11 cellular contexts compared by ENCODE assay signal in genomic region chr12:120444676-120445075, GRCh38. TPM values are rescaled to one million over a fixed set of nuclear protein-coding genes. Genes with fewer than 3 reads are reported as not detected.
A peak's percentile ranks its signal among the peaks of the same experiment; 100 is the strongest.
DNase-seq lines count a peak whose midpoint lies in the region; ATAC-seq, FAIRE-seq and TF ChIP-seq lines count a peak whose summit lies in the region.
"Had no signal": no experiment of that assay in that cellular context is flagged by ENCODE, and none has a peak within 500 bp of the region (broad histone marks: within the 10 kb centered on the region; RNA-seq: fewer than 3 reads in every experiment).

No MANE protein-coding gene starts in this region.

- no peak for FAIRE-seq in H54 (lab: Jason Lieb, UNC)
- FAIRE-seq: D721Med, RCC 7860 had no signal

- H3K27me3 Mint-ChIP-seq in GM23338 (ENCODE audit: insufficient read depth, low read depth, poor library complexity) (peaks cover 16% of the 10 kb centered on the region), memory B cell (no peaks in the 10 kb centered on the region)
- H3K27me3 Mint-ChIP-seq in activated CD4-positive, alpha-beta memory T cell treated with anti-CD3 and anti-CD28 coated beads, Interleukin-2, amount 10 ng/mL, durations not matched to agents 7 days and 5 days: no peaks in the 10 kb centered on the region

- POLR2A ChIA-PET in activated CD4-positive, alpha-beta memory T cell treated with anti-CD3 and anti-CD28 coated beads, Interleukin-2, amount 10 ng/mL, durations not matched to agents 7 days and 5 days (lab: Charles Lee): interaction anchor here (0.7 to 1.3 kb wide), 2 partner anchors 51 to 136 kb away, joined by 3 to 4 read pairs; partner anchors contain the start of gene DYNLL1

- H3K9me3 ChIP-seq in BLaER1 treated with 17β-estradiol and CSF1 and Interleukin-3, amounts not matched to agents 10 nM and 100 nM (replicated peaks in 1 of 11): no peaks in the 10 kb centered on the region

- H4K20me1 ChIP-seq in BLaER1 treated with 17β-estradiol and CSF1 and Interleukin-3, amounts not matched to agents 10 nM and 100 nM: peaks cover 11 to 84% (median 68%) of the 10 kb centered on the region in 11 experiments; a peak in 21 of 22 replicates
- H4K20me1 ChIP-seq in GM23338 (replicated peaks; ENCODE audit: insufficient read depth): peaks cover 33% of the 10 kb centered on the region

- H3K36me3 ChIP-seq in BLaER1 treated with 17β-estradiol and CSF1 and Interleukin-3, amounts not matched to agents 10 nM and 100 nM: peaks cover 53 to 75% (median 67%) of the 10 kb centered on the region in 11 experiments
- peaks cover 33% of the 10 kb centered on the region for H3K36me3 ChIP-seq in GM23338 (ENCODE audit: insufficient read depth)

- CTCF ChIA-PET in activated CD4-positive, alpha-beta memory T cell treated with anti-CD3 and anti-CD28 coated beads, Interleukin-2, amount 10 ng/mL, durations not matched to agents 7 days and 5 days (lab: Charles Lee): interaction anchor here (1.7 kb wide), 1 partner anchor 15 kb away, joined by 4 read pairs; no protein-coding TSS in a partner anchor

- ATAC-seq in GM23338 (no peak), memory B cell (ENCODE audit: low read depth) (no peak), GM21423 (IDR thresholded peaks at IDR 0.05; ENCODE audit: unreplicated experiment) (no peak)

- H3K27me3 ChIP-seq in BLaER1 treated with 17β-estradiol and CSF1 and Interleukin-3, amounts not matched to agents 10 nM and 100 nM: no peaks in the 10 kb centered on the region
- H3K27me3 ChIP-seq in GM23338 (ENCODE audit: insufficient read depth): no peaks in the 10 kb centered on the region

- TF ChIP-seq CTCF in GM23338 (conservative IDR thresholded peaks at IDR 0.05; ENCODE audit: low read depth in 2 of 2): no peak

- peak overlapping the region; percentile 72 to 99 (median 91) for H3K4me2 ChIP-seq in BLaER1 treated with 17β-estradiol and CSF1 and Interleukin-3, amounts not matched to agents 10 nM and 100 nM
- peak overlapping the region; percentile 84 for H3K4me2 ChIP-seq in GM23338

- H3K27ac Mint-ChIP-seq in GM23338 (no peak overlapping the region), memory B cell (peak overlapping the region; percentile 38)
- peak overlapping the region; percentile 85 for H3K27ac Mint-ChIP-seq in activated CD4-positive, alpha-beta memory T cell treated with anti-CD3 and anti-CD28 coated beads, Interleukin-2, amount 10 ng/mL, durations not matched to agents 7 days and 5 days

- peaks cover 73% of the 10 kb centered on the region for H3K36me3 Mint-ChIP-seq in GM23338 (ENCODE audit: low read depth)
- peaks cover 51% of the 10 kb centered on the region for H3K36me3 Mint-ChIP-seq in activated CD4-positive, alpha-beta memory T cell treated with anti-CD3 and anti-CD28 coated beads, Interleukin-2, amount 10 ng/mL, durations not matched to agents 7 days and 5 days (ENCODE audit: low read depth)
- peaks cover 7% of the 10 kb centered on the region for H3K36me3 Mint-ChIP-seq in memory B cell

- H3K4me1 Mint-ChIP-seq in GM23338 (peaks cover 17% of the 10 kb centered on the region), memory B cell (peaks cover 21% of the 10 kb centered on the region)
- peaks cover 52% of the 10 kb centered on the region for H3K4me1 Mint-ChIP-seq in activated CD4-positive, alpha-beta memory T cell treated with anti-CD3 and anti-CD28 coated beads, Interleukin-2, amount 10 ng/mL, durations not matched to agents 7 days and 5 days

- peak overlapping the region in 7 of 11 experiments; percentile 27 to 89 (median 85); a peak in 6 of 22 replicates for H3K27ac ChIP-seq in BLaER1 treated with 17β-estradiol and CSF1 and Interleukin-3, amounts not matched to agents 10 nM and 100 nM
- no peak overlapping the region for H3K27ac ChIP-seq in GM23338 (ENCODE audit: low read depth)

- H3K79me2 ChIP-seq in GM23338 (replicated peaks; ENCODE audit: insufficient read depth): peaks cover 84% of the 10 kb centered on the region

- H3K9me2 ChIP-seq in GM23338 (ENCODE audit: insufficient read depth): no peaks in the 10 kb centered on the region

- H3K9me3 Mint-ChIP-seq in GM23338 (no peaks in the 10 kb centered on the region), memory B cell (no peaks in the 10 kb centered on the region)
- no peaks in the 10 kb centered on the region for H3K9me3 Mint-ChIP-seq in activated CD4-positive, alpha-beta memory T cell treated with anti-CD3 and anti-CD28 coated beads, Interleukin-2, amount 10 ng/mL, durations not matched to agents 7 days and 5 days

- H2AFZ ChIP-seq in GM23338: no peak overlapping the region

- TF ChIP-seq POLR2A in H54 (IDR thresholded peaks at IDR 0.05; ENCODE audit: low read depth, low read length): no peak

- H3K4me3 ChIP-seq in BLaER1 treated with 17β-estradiol and CSF1 and Interleukin-3, amounts not matched to agents 10 nM and 100 nM: peak overlapping the region in 9 of 10 experiments; percentile 78 to 99 (median 95); a peak in 17 of 20 replicates
- peak overlapping the region; percentile 97 for H3K4me3 ChIP-seq in GM23338

- DNase-seq in GM23338 (ENCODE audit: low spot score) (no peak), memory B cell (ENCODE audit: low spot score in 2 of 2) (no peak), H54 (ENCODE audit: insufficient read length, low spot score) (no peak), D341Med (ENCODE audit: low spot score) (no peak), NCI-H2227 treated with DMSO at 0.1 percent for 48 hours (lab: John Stamatoyannopoulos, UW) (no peak)
- DNase-seq in activated CD4-positive, alpha-beta memory T cell treated with anti-CD3 and anti-CD28 coated beads, Interleukin-2, amount 10 ng/mL, durations not matched to agents 7 days and 5 days: no peak
- DNase-seq: NCI-H187 had no signal

- peak overlapping the region in 10 of 11 experiments; percentile 87 to 92 (median 90); a peak in 19 of 22 replicates for H3K9ac ChIP-seq in BLaER1 treated with 17β-estradiol and CSF1 and Interleukin-3, amounts not matched to agents 10 nM and 100 nM

- H3K4me3 Mint-ChIP-seq in GM23338 (peak overlapping the region; percentile 99), memory B cell (peak overlapping the region; percentile 93)
- H3K4me3 Mint-ChIP-seq in activated CD4-positive, alpha-beta memory T cell treated with anti-CD3 and anti-CD28 coated beads, Interleukin-2, amount 10 ng/mL, durations not matched to agents 7 days and 5 days: peak overlapping the region; percentile 87

- peaks cover 33 to 54% (median 44%) of the 10 kb centered on the region in 10 experiments for H3K4me1 ChIP-seq in BLaER1 treated with 17β-estradiol and CSF1 and Interleukin-3, amounts not matched to agents 10 nM and 100 nM
- peaks cover 20% of the 10 kb centered on the region for H3K4me1 ChIP-seq in GM23338 (ENCODE audit: insufficient read depth)

- H3F3A ChIP-seq in GM23338 (replicated peaks; ENCODE audit: low read depth): peaks cover 33% of the 10 kb centered on the region

TF ChIP-seq in GM23338, 12 proteins besides CTCF, POLR2A, EP300 and RAD21 (continues in another document):
- TF ChIP-seq EZH2phosphoT487 (IDR thresholded peaks at IDR 0.05; ENCODE audit: unreplicated experiment) (no peak), ZNF331 (CRISPR knock-in tag; IDR thresholded peaks at IDR 0.05; ENCODE audit: low read depth) (no peak)

RNA-seq across cellular contexts. Expression of gene TRIAP1, which starts 1.5 kb away (rescaled TPM):
- total RNA-seq in GM23338 (2014; rRNA removed; shearing (Covaris generic)): 53.4 and 61.8 TPM in 2 replicates
- polyA plus RNA-seq in GM23338 (2016; fragmentation: Nextera tagmentation; extraction: Ambion mirVana): 94.0 and 94.2 TPM in 2 replicates
- 10 to 100 TPM; 20.6 to 21.6 TPM for total RNA-seq in activated CD4-positive, alpha-beta memory T cell treated with anti-CD3 and anti-CD28 coated beads, Interleukin-2, amount 10 ng/mL, durations not matched to agents 7 days and 5 days

RNA-seq across cellular contexts. Expression of gene GATC, which starts 1.6 kb away (rescaled TPM):
- 16.7 and 18.5 TPM in 2 replicates for total RNA-seq in GM23338 (2014; rRNA removed; shearing (Covaris generic))
- polyA plus RNA-seq in GM23338 (2016; fragmentation: Nextera tagmentation; extraction: Ambion mirVana): 14.9 and 20.1 TPM in 2 replicates
- total RNA-seq in activated CD4-positive, alpha-beta memory T cell treated with anti-CD3 and anti-CD28 coated beads, Interleukin-2, amount 10 ng/mL, durations not matched to agents 7 days and 5 days: 10 to 100 TPM; 28.6 to 29.5 TPM

RNA-seq across cellular contexts. Expression of gene COX6A1, which starts 6.8 kb away (rescaled TPM):
- 393 and 422 TPM in 2 replicates for total RNA-seq in GM23338 (2014; rRNA removed; shearing (Covaris generic))
- 1,484 and 1,643 TPM in 2 replicates for polyA plus RNA-seq in GM23338 (2016; fragmentation: Nextera tagmentation; extraction: Ambion mirVana)
- 100 to 1,000 TPM; 318 to 323 TPM for total RNA-seq in activated CD4-positive, alpha-beta memory T cell treated with anti-CD3 and anti-CD28 coated beads, Interleukin-2, amount 10 ng/mL, durations not matched to agents 7 days and 5 days

RNA-seq across cellular contexts. Expression of gene SRSF9, which starts 24.9 kb away (rescaled TPM):
- 202 and 250 TPM in 2 replicates for total RNA-seq in GM23338 (2014; rRNA removed; shearing (Covaris generic))
- 436 and 481 TPM in 2 replicates for polyA plus RNA-seq in GM23338 (2016; fragmentation: Nextera tagmentation; extraction: Ambion mirVana)
- 100 to 1,000 TPM; 175 to 180 TPM for total RNA-seq in activated CD4-positive, alpha-beta memory T cell treated with anti-CD3 and anti-CD28 coated beads, Interleukin-2, amount 10 ng/mL, durations not matched to agents 7 days and 5 days

RNA-seq across cellular contexts. Expression of gene DYNLL1, which starts 51.2 kb away (rescaled TPM):
- 310 and 313 TPM in 2 replicates for total RNA-seq in GM23338 (2014; rRNA removed; shearing (Covaris generic))
- polyA plus RNA-seq in GM23338 (2016; fragmentation: Nextera tagmentation; extraction: Ambion mirVana): 833 and 868 TPM in 2 replicates
- 100 to 1,000 TPM; 209 to 216 TPM for total RNA-seq in activated CD4-positive, alpha-beta memory T cell treated with anti-CD3 and anti-CD28 coated beads, Interleukin-2, amount 10 ng/mL, durations not matched to agents 7 days and 5 days
